Comparison of ENCODE assay signal across 1 cellular context in the genomic region with DNA sequence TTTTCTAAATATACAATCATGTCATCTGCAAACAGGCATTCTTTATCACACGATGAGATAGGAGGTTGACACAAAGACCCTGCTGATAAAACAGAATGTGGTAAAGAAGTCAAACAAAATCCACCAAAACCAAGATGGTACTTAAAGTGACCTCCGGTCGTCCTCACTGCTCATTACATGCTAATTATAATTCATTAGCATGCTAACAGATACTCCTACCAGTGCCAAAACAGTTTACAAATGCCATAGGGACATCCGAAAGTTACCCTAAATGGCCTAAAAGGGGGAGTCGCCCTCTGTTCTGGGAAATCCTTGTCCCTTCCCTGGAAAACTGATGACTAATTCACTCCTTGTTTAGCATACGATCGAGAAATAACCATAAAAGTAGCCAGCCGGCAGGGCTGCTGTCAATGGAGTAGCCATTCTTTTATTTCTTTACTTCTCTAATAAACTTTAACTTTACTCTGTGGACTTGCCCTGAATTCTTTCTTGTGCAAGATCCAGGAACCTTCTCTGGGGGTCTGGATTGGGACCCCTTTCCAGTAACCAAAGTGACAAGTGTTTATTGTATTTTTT.
TF ChIP-seq lines count a peak whose summit lies in the region.

No MANE protein-coding gene starts in this region.

TF ChIP-seq in K562, 482 proteins besides CTCF, POLR2A, EP300 and RAD21 (continued from another document):
- TF ChIP-seq AFF1 (IDR thresholded peaks at IDR 0.05; ENCODE audit: low read depth in 1 of 2, partially characterized antibody in 2 of 2), result peak; percentile 22 to 37
- TF ChIP-seq PTRF (tag; IDR thresholded peaks at IDR 0.05), result no peak
- TF ChIP-seq ARID2 (IDR thresholded peaks at IDR 0.05), result no peak
- TF ChIP-seq, protein P1, sequence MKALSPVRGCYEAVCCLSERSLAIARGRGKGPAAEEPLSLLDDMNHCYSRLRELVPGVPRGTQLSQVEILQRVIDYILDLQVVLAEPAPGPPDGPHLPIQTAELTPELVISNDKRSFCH (CRISPR knock-in tag; IDR thresholded peaks at IDR 0.05), result no peak
- TF ChIP-seq, protein P1 (tag; IDR thresholded peaks at IDR 0.05), result 0 out of 2 replicates have a peak, but pooled peaks have one; percentile 52
- TF ChIP-seq ZNF639 (CRISPR knock-in tag; conservative IDR thresholded peaks at IDR 0.05 in 1 of 2, IDR thresholded peaks at IDR 0.05 in 1 of 2), result peak in 1 of 2 experiments; percentile 49; a peak in 1 of 4 replicates
- TF ChIP-seq ZNF175 (CRISPR knock-in tag; IDR thresholded peaks at IDR 0.05; ENCODE audit: low read depth), result no peak; the same call in 1 of the 2 replicates
